Comparison of ENCODE assay signal across 8 cellular contexts in the genomic region with DNA sequence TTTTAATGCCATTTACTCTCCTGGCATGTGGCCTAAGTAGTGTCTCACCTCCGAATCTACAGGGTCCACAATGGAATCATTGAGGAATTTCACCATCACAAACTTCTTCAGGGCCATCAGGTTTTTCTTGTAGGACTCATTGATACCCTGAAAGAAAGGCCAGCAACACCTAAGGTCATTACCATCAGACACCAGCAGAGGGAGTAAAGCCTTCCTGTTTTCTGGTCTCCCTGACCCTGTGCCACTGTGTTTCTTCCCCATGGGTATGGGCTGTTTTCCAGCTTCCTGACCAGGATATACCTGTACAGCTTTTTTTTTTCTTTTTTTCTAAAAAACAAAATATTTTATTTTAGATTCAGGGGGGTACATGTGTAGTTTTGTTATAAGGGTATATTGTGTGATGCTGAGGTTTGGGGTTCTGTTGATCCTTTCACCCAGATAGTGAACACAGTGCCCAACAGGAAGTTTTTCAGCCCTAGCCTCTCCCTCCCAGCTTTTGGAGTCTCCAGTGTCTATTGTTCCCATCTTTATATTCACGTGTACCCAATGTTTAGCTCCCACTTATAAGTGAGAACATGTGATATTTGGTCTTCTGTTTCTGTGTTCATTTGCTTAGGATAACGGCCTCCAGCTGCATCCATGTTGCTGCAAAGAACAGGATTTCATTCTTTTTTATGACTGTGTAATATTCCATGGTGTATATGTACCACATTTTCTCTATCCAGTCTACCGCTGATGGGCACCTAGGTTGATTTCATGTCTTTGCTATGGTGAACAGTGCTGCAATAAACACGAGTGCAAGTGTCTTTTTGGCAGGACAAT. TPM values are rescaled to one million over a fixed set of nuclear protein-coding genes. Genes with fewer than 3 reads are reported as not detected.
A peak's percentile ranks its signal among the peaks of the same experiment; 100 is the strongest.
DNase-seq lines count a peak whose midpoint lies in the region; ATAC-seq and TF ChIP-seq lines count a peak whose summit lies in the region.

No MANE protein-coding gene starts in this region.

- H3K36me3 ChIP-seq in HAP-1 (replicated peaks) (peaks cover 54% of the 10 kb centered on the region), esophagus muscularis mucosa (peaks cover under 1 to 64% (median 40%) of the 10 kb centered on the region in 4 donors)

- peak; percentile 92 for ATAC-seq in CD4-positive, alpha-beta T cell (ENCODE audit: poor library complexity)
- ATAC-seq in GM18858 (IDR thresholded peaks at IDR 0.05; ENCODE audit: unreplicated experiment), result no peak

- no peak overlapping the region for H3K4me3 ChIP-seq in HAP-1
- H3K4me3 ChIP-seq in esophagus muscularis mucosa, result no peak overlapping the region

- no peak for TF ChIP-seq POLR2A in esophagus muscularis mucosa (IDR thresholded peaks at IDR 0.05; ENCODE audit: low read depth)

- no peaks in the 10 kb centered on the region for H3K9me3 ChIP-seq in CD4-positive, alpha-beta T cell (ENCODE audit: control insufficient read depth, low read length)
- no peaks in the 10 kb centered on the region for H3K9me3 ChIP-seq in HAP-1
- H3K9me3 ChIP-seq in esophagus muscularis mucosa, result no peaks in the 10 kb centered on the region

- no peak for TF ChIP-seq EP300 in esophagus muscularis mucosa (IDR thresholded peaks at IDR 0.05)

- CTCF ChIA-PET in CD4-positive, alpha-beta T cell (lab: Charles Lee), result interaction anchor here (0.7 to 1.8 kb wide), 10 partner anchors 9 to 326 kb away, joined by 3 to 9 read pairs (median 4); no protein-coding TSS in a partner anchor

- in situ Hi-C loops in HAP-1 (cut with MboI; ENCODE audit: low sequenced_read_pairs), result no loop called here

- TF ChIP-seq CTCF in CD4-positive, alpha-beta T cell (IDR thresholded peaks at IDR 0.05), result peak; percentile 84
- TF ChIP-seq CTCF in esophagus muscularis mucosa (IDR thresholded peaks at IDR 0.05) (peak; percentile 53 to 82 (median 55)), neural crest cell (conservative IDR thresholded peaks at IDR 0.05) (peak; percentile 82)

- no peaks in the 10 kb centered on the region for H3K9me3 Mint-ChIP-seq in CD4-positive, alpha-beta T cell
- H3K9me3 Mint-ChIP-seq in neural crest cell, result no peaks in the 10 kb centered on the region

- no peaks in the 10 kb centered on the region for H3K27me3 Mint-ChIP-seq in CD4-positive, alpha-beta T cell
- no peaks in the 10 kb centered on the region for H3K27me3 Mint-ChIP-seq in neural crest cell (ENCODE audit: low read depth)

- H3K4me1 ChIP-seq in HAP-1 (no peaks in the 10 kb centered on the region), esophagus muscularis mucosa (peaks cover 0 to 26% (median 22%) of the 10 kb centered on the region in 4 donors)

- DNase-seq in CD4-positive, alpha-beta T cell, result peak in 5 of 10 experiments; percentile 16 to 28 (median 24)
- DNase-seq in HAP-1 (ENCODE audit: low spot score in 2 of 2) (peak; percentile 55 to 75), NCI-H526 (lab: John Stamatoyannopoulos, UW) (peak; percentile 41 to 83), esophagus muscularis mucosa (ENCODE audit: extremely low spot score) (no peak), neural crest cell (ENCODE audit: low read depth, low spot score) (peak; percentile 71), globus pallidus (ENCODE audit: low spot score) (no peak)
- peak; percentile 32 to 58 for DNase-seq in activated CD4-positive, alpha-beta T cell treated with anti-CD3 and anti-CD28 coated beads, Interleukin-2, amount 50 U/mL, for 48 hours

- H3K36me3 Mint-ChIP-seq in CD4-positive, alpha-beta T cell (ENCODE audit: low read depth), result peaks cover 73% of the 10 kb centered on the region
- H3K36me3 Mint-ChIP-seq in neural crest cell (ENCODE audit: low read depth), result peaks cover 9% of the 10 kb centered on the region

- WGBS in esophagus muscularis mucosa, result 88% methylated on average over 5 of the region's 5 CpGs

- no peak overlapping the region for H3K4me3 Mint-ChIP-seq in CD4-positive, alpha-beta T cell
- H3K4me3 Mint-ChIP-seq in neural crest cell, result no peak overlapping the region

- H3K27ac ChIP-seq in CD4-positive, alpha-beta T cell (ENCODE audit: low read depth, low read length), result no peak overlapping the region
- peak overlapping the region; percentile 36 to 84 (median 70) for H3K27ac ChIP-seq in esophagus muscularis mucosa (replicated peaks in 1 of 4)

- POLR2A ChIA-PET in CD4-positive, alpha-beta T cell (lab: Charles Lee), result interaction anchor here (0.7 to 1.2 kb wide), 2 partner anchors 19 to 83 kb away, joined by 3 read pairs; no protein-coding TSS in a partner anchor

- intact Hi-C loops in CD4-positive, alpha-beta T cell (cut with DNase I, micrococcal nuclease), result loop anchor here in 1 of 2 experiments (2.0 kb wide), 1 partner anchor 260 kb away; no protein-coding TSS in a partner anchor
- intact Hi-C loops in esophagus muscularis mucosa (cut with DNase I), result no loop called here

- H3K4me1 Mint-ChIP-seq in CD4-positive, alpha-beta T cell (ENCODE audit: low read depth), result peaks cover 18% of the 10 kb centered on the region
- H3K4me1 Mint-ChIP-seq in neural crest cell, result no peaks in the 10 kb centered on the region

- H3K27ac Mint-ChIP-seq in CD4-positive, alpha-beta T cell, result peak overlapping the region; percentile 30
- no peak overlapping the region for H3K27ac Mint-ChIP-seq in neural crest cell (ENCODE audit: unreplicated experiment)

- no peaks in the 10 kb centered on the region for H3K27me3 ChIP-seq in CD4-positive, alpha-beta T cell (ENCODE audit: control insufficient read depth, insufficient read depth, low read length)
- H3K27me3 ChIP-seq in HAP-1 (ENCODE audit: low read depth) (no peaks in the 10 kb centered on the region), esophagus muscularis mucosa (no peaks in the 10 kb centered on the region)

RNA-seq across cellular contexts. Expression of a gene that starts 18.3 kb away (rescaled TPM):
- total RNA-seq in CD4-positive, alpha-beta T cell, result 10 to 100 TPM; 31.9 to 34.5 TPM
- 10 to 100 TPM; 44.1 to 75.2 (median 50.0) TPM for total RNA-seq in esophagus muscularis mucosa
- total RNA-seq in neural crest cell, result 91.2 and 95.4 TPM in 2 replicates

RNA-seq across cellular contexts. Expression of a gene that starts 38.2 kb away (rescaled TPM):
- total RNA-seq in CD4-positive, alpha-beta T cell, result 100 to 1,000 TPM; 121 to 126 TPM
- 100 to 1,000 TPM; 412 to 468 (median 442) TPM for total RNA-seq in esophagus muscularis mucosa
- 213 TPM in 2 replicates for total RNA-seq in neural crest cell

Comparison
In these comparisons a context has a peak if more than half of its experiments do, and no peak if none do; other contexts are left out.
1. DNase-seq: peak in HAP-1 (2 of 2), NCI-H526 (2 of 2), activated CD4-positive, alpha-beta T cell treated with anti-CD3 and anti-CD28 coated beads, Interleukin-2, amount 50 U/mL, for 48 hours (2 of 2) and neural crest cell (single experiment); none in esophagus muscularis mucosa (single experiment) and globus pallidus (single experiment).
2. Peak in every context shown above with its lines, with median percentiles within 50 percentile points of each other: CTCF ChIP-seq.